2 cellular contexts compared by ENCODE assay signal in the genomic region with DNA sequence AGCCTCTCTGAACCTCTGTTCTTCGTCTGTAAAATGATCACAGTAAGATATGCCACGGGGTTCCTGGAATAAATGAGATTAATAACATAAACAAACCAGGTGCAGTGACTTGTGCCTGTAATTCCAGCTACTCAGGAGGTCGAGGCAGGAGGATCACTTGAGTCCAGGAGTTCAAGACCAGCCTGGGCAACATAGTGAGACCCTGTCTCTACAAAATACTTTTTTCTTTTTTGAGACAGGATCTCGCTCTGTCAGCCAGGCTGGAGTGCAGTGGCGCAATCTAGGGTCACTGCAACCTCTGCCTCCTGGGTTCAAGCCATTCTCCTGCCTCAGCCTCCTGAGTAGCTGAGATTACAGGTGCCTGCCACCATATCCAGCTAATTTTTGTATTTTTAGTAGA. TPM values are rescaled to one million over a fixed set of nuclear protein-coding genes. Genes with fewer than 3 reads are reported as not detected.
"Had no signal": no experiment of that assay in that cellular context is flagged by ENCODE, and none has a peak within 500 bp of the region (broad histone marks: within the 10 kb centered on the region; RNA-seq: fewer than 3 reads in every experiment).

No MANE protein-coding gene starts in this region.

RNA-seq across cellular contexts. Expression of gene SERPINE1, which starts 21.7 kb away (rescaled TPM):
- total RNA-seq: activated B cell treated with CpG ODN at 0.5 μM for 24 hours, SK-MEL-5 had no signal
